Comparison of ENCODE assay signal across 27 cellular contexts in genomic region chr19:43966079-43966694, GRCh38. TPM values are rescaled to one million over a fixed set of nuclear protein-coding genes. Genes with fewer than 3 reads are reported as not detected.
DNase-seq lines count a peak whose midpoint lies in the region; ATAC-seq and TF ChIP-seq lines count a peak whose summit lies in the region.
"Had no signal": no experiment of that assay in that cellular context is flagged by ENCODE, and none has a peak within 500 bp of the region (broad histone marks: within the 10 kb centered on the region; RNA-seq: fewer than 3 reads in every experiment).

No MANE protein-coding gene starts in this region.

- H2BK20ac ChIP-seq in IMR-90 (ENCODE audit: low read depth, low read length), result no peak overlapping the region

- H2BK5ac ChIP-seq in IMR-90 (ENCODE audit: low read depth, low read length, poor library complexity, severe bottlenecking), result no peak overlapping the region

- no peak overlapping the region for H2BK15ac ChIP-seq in IMR-90 (ENCODE audit: low read depth, low read length)

- POLR2A ChIA-PET in IMR-90 (lab: Charles Lee; ENCODE audit: unreplicated experiment), result no interaction called here

- dilution Hi-C loops in IMR-90 (cut with HindIII; ENCODE audit: low sequenced_read_pairs, unreplicated experiment), result no loop called here

- H3K36me3 ChIP-seq in IMR-90 (ENCODE audit: control insufficient read depth, insufficient read depth, low read length), result peaks cover 52% of the 10 kb centered on the region
- peaks cover 66% of the 10 kb centered on the region for H3K36me3 ChIP-seq in iPS-20b (ENCODE audit: insufficient read depth, low read depth, low read length)

- H3K27ac ChIP-seq in IMR-90 (ENCODE audit: insufficient read depth, low read length) (no peak overlapping the region), coronary artery (no peak overlapping the region), iPS-20b (ENCODE audit: low read length) (no peak overlapping the region)
- H3K27ac ChIP-seq: neural progenitor cell, parathyroid adenoma, right atrium auricular region, RWPE1, upper lobe of left lung had no signal

- no peak for TF ChIP-seq POLR2A in IMR-90 (IDR thresholded peaks at IDR 0.05; ENCODE audit: low read depth, low read length)

- H3K18ac ChIP-seq in IMR-90 (ENCODE audit: low read depth, low read length), result no peak overlapping the region

- no peak overlapping the region for H3K4ac ChIP-seq in IMR-90 (ENCODE audit: low read depth, low read length)

- H3K4me1 ChIP-seq in IMR-90 (ENCODE audit: control insufficient read depth, insufficient read depth, low read length), result no peaks in the 10 kb centered on the region
- H3K4me1 ChIP-seq in iPS-20b (ENCODE audit: insufficient read depth, low read length), result no peaks in the 10 kb centered on the region
- H3K4me1 ChIP-seq: neural progenitor cell, parathyroid adenoma, right atrium auricular region, upper lobe of left lung had no signal

- no peak overlapping the region for H2AFZ ChIP-seq in IMR-90 (replicated peaks; ENCODE audit: low read length, poor library complexity)
- H2AFZ ChIP-seq: neural progenitor cell, parathyroid adenoma had no signal

- TF ChIP-seq CTCF in IMR-90 (conservative IDR thresholded peaks at IDR 0.05; ENCODE audit: low read depth, low read length), result no peak
- TF ChIP-seq CTCF in coronary artery (IDR thresholded peaks at IDR 0.05), result no peak

- BruUV-seq in IMR-90 (replicated peaks; lab: Mats Ljungman, UMichigan), result TSS peak; percentile 5

- no peak overlapping the region for H4K91ac ChIP-seq in IMR-90 (ENCODE audit: insufficient read depth, low read depth, low read length)

- H3K9me1 ChIP-seq in IMR-90 (ENCODE audit: insufficient read depth, low read length), result no peaks in the 10 kb centered on the region

- in situ Hi-C loops in IMR-90 (cut with MboI; ENCODE audit: low sequenced_read_pairs), result no loop called here

- H3K27me3 ChIP-seq in IMR-90 (ENCODE audit: control insufficient read depth, insufficient read depth, low read length) (no peaks in the 10 kb centered on the region), iPS-20b (ENCODE audit: insufficient read depth, low read length) (no peaks in the 10 kb centered on the region)
- H3K27me3 ChIP-seq: MG63, neural progenitor cell, right atrium auricular region, upper lobe of left lung had no signal

- no peak overlapping the region for H4K8ac ChIP-seq in IMR-90 (ENCODE audit: low read depth in 2 of 2, low read length in 2 of 2)

- H3K56ac ChIP-seq in IMR-90 (ENCODE audit: extremely low read depth, insufficient read depth, low read length), result no peak overlapping the region

- no peak overlapping the region for H3K4me2 ChIP-seq in IMR-90 (ENCODE audit: low read depth, low read length)
- H3K4me2 ChIP-seq: neural progenitor cell had no signal

- no peak overlapping the region for H4K5ac ChIP-seq in IMR-90 (ENCODE audit: low read depth, low read length)

- intact Hi-C loops in IMR-90 (cut with micrococcal nuclease), result no loop called here

- H3K9me3 ChIP-seq in IMR-90 (ENCODE audit: control insufficient read depth, insufficient read depth, low read length), result peaks cover 73% of the 10 kb centered on the region
- H3K9me3 ChIP-seq in iPS-20b (ENCODE audit: insufficient read depth, low read depth, low read length), result peaks cover 91% of the 10 kb centered on the region

- no peak for TF ChIP-seq RAD21 in IMR-90 (IDR thresholded peaks at IDR 0.05; ENCODE audit: low read length)

- H3K79me1 ChIP-seq in IMR-90 (ENCODE audit: low read depth in 1 of 2, low read length in 2 of 2), result peaks cover 3 to 5% of the 10 kb centered on the region in 2 experiments; a peak in 2 of 4 replicates

- CTCF ChIA-PET in IMR-90 (lab: Yijun Ruan, JAX), result no interaction called here

- H3K9ac ChIP-seq in IMR-90 (ENCODE audit: low read depth, low read length) (no peak overlapping the region), iPS-20b (ENCODE audit: low read depth, low read length) (no peak overlapping the region)
- H3K9ac ChIP-seq: neural progenitor cell, parathyroid adenoma had no signal

- H2AK5ac ChIP-seq in IMR-90 (ENCODE audit: low read depth, low read length), result no peak overlapping the region

- no peak for ATAC-seq in IMR-90 (ENCODE audit: low read depth)
- ATAC-seq: activated CD8-positive, alpha-beta memory T cell treated with anti-CD3 and anti-CD28 coated beads, Interleukin-2, amount 10 ng/mL, durations not matched to agents 7 days and 5 days had no signal

- no peak overlapping the region for H3K23ac ChIP-seq in IMR-90 (ENCODE audit: low read depth, low read length)

- H4K20me1 ChIP-seq in IMR-90 (ENCODE audit: insufficient read depth, low read length), result no peaks in the 10 kb centered on the region

- 100% methylated on average over 2 of the region's 3 CpGs; no CpG with 5 or more reads in 1 of the 2 experiments for WGBS in IMR-90 (ENCODE audit: extremely low coverage in 2 of 2, insufficient read length in 1 of 2), 2 experiments

- H3K4me3 ChIP-seq in IMR-90 (ENCODE audit: insufficient read depth, low read depth, low read length) (no peak overlapping the region), coronary artery (peak overlapping the region; percentile 43), iPS-20b (ENCODE audit: low read length) (peak overlapping the region; percentile 34; the same call in 1 of the 2 replicates)
- H3K4me3 ChIP-seq: lung, MG63, neural progenitor cell, right atrium auricular region, upper lobe of left lung had no signal

- H2AK9ac ChIP-seq in IMR-90 (replicated peaks; ENCODE audit: low read depth, low read length, poor library complexity), result no peak overlapping the region

- H2BK120ac ChIP-seq in IMR-90 (ENCODE audit: low read depth, low read length), result no peak overlapping the region

- DNase-seq in IMR-90, result no peak
- no peak for DNase-seq in coronary artery (ENCODE audit: low spot score)
- no peak for DNase-seq in Ammon's horn (ENCODE audit: low spot score)
- no peak for DNase-seq in NCI-H2081 treated with DMSO at 0.1 percent for 48 hours (lab: John Stamatoyannopoulos, UW)
- no peak for DNase-seq in effector CD4-positive, alpha-beta T cell
- no peak for DNase-seq in inferior parietal cortex (ENCODE audit: extremely low spot score)
- DNase-seq: activated CD4-positive, CD25-positive, alpha-beta regulatory T cell; activated CD8-positive, alpha-beta memory T cell treated with anti-CD3 and anti-CD28 coated beads, Interleukin-2, amount 10 ng/mL, durations not matched to agents 7 days and 5 days; activated naive CD4-positive, alpha-beta T cell treated with anti-CD3 and anti-CD28 coated beads, Interleukin-2, amount 50 U/mL, for 16 hours; anterior cingulate cortex; caudate nucleus; EL; head of caudate nucleus; HFFc6; kidney glomerular epithelial cell; MG63; NCI-H1417 treated with DMSO at 0.1 percent for 48 hours; NCI-H774; stimulated activated CD4-positive, alpha-beta T cell treated with anti-CD3 and anti-CD28 coated beads, Interleukin-2, amount 100 ng/mL, for 48 hours; T-helper 1 cell; upper lobe of left lung had no signal

- no peak overlapping the region for H3K14ac ChIP-seq in IMR-90 (replicated peaks; ENCODE audit: low read depth, low read length)

TF ChIP-seq in IMR-90, 13 proteins besides CTCF, POLR2A, EP300 and RAD21 (continues in another document):
- TF ChIP-seq NFE2L2 (IDR thresholded peaks at IDR 0.05; ENCODE audit: low read depth, low read length) (no peak), RCOR1 (IDR thresholded peaks at IDR 0.05; ENCODE audit: insufficient replicate concordance, low read length) (no peak), SMC3 (IDR thresholded peaks at IDR 0.05; ENCODE audit: low read depth, low read length) (no peak), BHLHE40 (IDR thresholded peaks at IDR 0.05; ENCODE audit: low read depth, low read length) (no peak), MXI1 (IDR thresholded peaks at IDR 0.05; ENCODE audit: borderline replicate concordance, low read depth, low read length) (no peak), ELK1 (IDR thresholded peaks at IDR 0.05; ENCODE audit: borderline replicate concordance, low read depth, low read length) (no peak), RFX5 (IDR thresholded peaks at IDR 0.05; ENCODE audit: low read depth, low read length) (no peak), MAFK (IDR thresholded peaks at IDR 0.05; ENCODE audit: low read depth, low read length) (no peak), CHD1 (IDR thresholded peaks at IDR 0.05; ENCODE audit: low read depth, low read length) (no peak)

RNA-seq across cellular contexts. Expression of gene ZNF221, which starts 15.2 kb away (rescaled TPM):
- total RNA-seq in IMR-90 (2012; rRNA removed), result 10.3 and 10.6 TPM in 2 replicates
- polyA plus RNA-seq in IMR-90 (2012; rRNA removed), result 0.93 and 1.0 TPM in 2 replicates
- 0.26 and 0.50 TPM in 2 replicates for polyA plus RNA-seq in IMR-90 (2012; cell fraction: cytosol; rRNA removed)
- polyA plus RNA-seq in IMR-90 (2012; cell fraction: nucleus; rRNA removed; ENCODE audit: low replicate concordance), result 0.13 and 1.8 TPM in 2 replicates

RNA-seq across cellular contexts. Expression of gene ZNF155, which starts 17.8 kb away (rescaled TPM):
- 9.0 and 10.8 TPM in 2 replicates for total RNA-seq in IMR-90 (2012; rRNA removed)
- polyA plus RNA-seq in IMR-90 (2012; rRNA removed), result 2.5 and 3.5 TPM in 2 replicates
- 0.42 and 0.47 TPM in 2 replicates for polyA plus RNA-seq in IMR-90 (2012; cell fraction: cytosol; rRNA removed)
- 0.91 and 13.7 TPM in 2 replicates for polyA plus RNA-seq in IMR-90 (2012; cell fraction: nucleus; rRNA removed; ENCODE audit: low replicate concordance)

RNA-seq across cellular contexts. Expression of gene ZNF45, which starts 31.1 kb away (rescaled TPM):
- 15.0 and 18.1 TPM in 2 replicates for total RNA-seq in IMR-90 (2012; rRNA removed)
- 7.6 and 7.8 TPM in 2 replicates for polyA plus RNA-seq in IMR-90 (2012; rRNA removed)
- polyA plus RNA-seq in IMR-90 (2012; cell fraction: cytosol; rRNA removed), result 2.2 and 2.7 TPM in 2 replicates
- polyA plus RNA-seq in IMR-90 (2012; cell fraction: nucleus; rRNA removed; ENCODE audit: low replicate concordance), result 3.7 and 15.2 TPM in 2 replicates

RNA-seq across cellular contexts. Expression of gene ZNF230, which starts 36.6 kb away (rescaled TPM):
- 3.4 and 5.0 TPM in 2 replicates for total RNA-seq in IMR-90 (2012; rRNA removed)
- 1.4 and 1.5 TPM in 2 replicates for polyA plus RNA-seq in IMR-90 (2012; rRNA removed)
- 0.88 and 1.1 TPM in 2 replicates for polyA plus RNA-seq in IMR-90 (2012; cell fraction: cytosol; rRNA removed)
- polyA plus RNA-seq in IMR-90 (2012; cell fraction: nucleus; rRNA removed; ENCODE audit: low replicate concordance), result 1.2 and 3.7 TPM in 2 replicates

RNA-seq across cellular contexts. Expression of gene ZNF222, which starts 59.0 kb away (rescaled TPM):
- 7.0 and 8.6 TPM in 2 replicates for total RNA-seq in IMR-90 (2012; rRNA removed)
- polyA plus RNA-seq in IMR-90 (2012; rRNA removed), result 2.8 and 3.2 TPM in 2 replicates
- 0.76 and 1.6 TPM in 2 replicates for polyA plus RNA-seq in IMR-90 (2012; cell fraction: cytosol; rRNA removed)
- polyA plus RNA-seq in IMR-90 (2012; cell fraction: nucleus; rRNA removed; ENCODE audit: low replicate concordance), result 0.87 and 3.7 TPM in 2 replicates
